ENCODE assay signal across 1 cellular context in genomic region chrX:70133303-70134115, GRCh38.
TF ChIP-seq lines count a peak whose summit lies in the region.

TSS of gene IGBP1 (plus strand) at chrX:70133447. CDS start at chrX:70133948, 501 bp downstream.

TF ChIP-seq in GM12878, 131 proteins besides CTCF, POLR2A, EP300 and RAD21 (continued from another document and continues in another):
- TF ChIP-seq ZNF687 (IDR thresholded peaks at IDR 0.05): no peak
- no peak for TF ChIP-seq STAT3 (IDR thresholded peaks at IDR 0.05; ENCODE audit: low read depth, low read length)
- 0 out of 2 replicates have a peak, but pooled peaks have one; percentile 7 for TF ChIP-seq CREM (IDR thresholded peaks at IDR 0.05; ENCODE audit: low read depth)
- no peak for TF ChIP-seq NR2C2 (IDR thresholded peaks at IDR 0.05; ENCODE audit: borderline replicate concordance, control insufficient read depth, insufficient read length, low read depth)
- no peak for TF ChIP-seq PRDM15 (CRISPR knock-in tag; IDR thresholded peaks at IDR 0.05)
- TF ChIP-seq MXI1 (IDR thresholded peaks at IDR 0.05; ENCODE audit: low read depth, low read length): peak; percentile 78; the same call in 1 of the 2 replicates
- 0 out of 2 replicates have a peak, but pooled peaks have one; percentile 12 for TF ChIP-seq NR2F1 (conservative IDR thresholded peaks at IDR 0.05)
- TF ChIP-seq FOXK2 (IDR thresholded peaks at IDR 0.05): no peak
- TF ChIP-seq ZSCAN29 (IDR thresholded peaks at IDR 0.05): no peak
- no peak for TF ChIP-seq HDGF (IDR thresholded peaks at IDR 0.05)
- no peak for TF ChIP-seq PAX8 (IDR thresholded peaks at IDR 0.05)
- no peak for TF ChIP-seq SP1 (IDR thresholded peaks at IDR 0.05; ENCODE audit: low read depth, low read length)
- no peak for TF ChIP-seq ZNF24 (IDR thresholded peaks at IDR 0.05)
- TF ChIP-seq IRF4 (IDR thresholded peaks at IDR 0.05; ENCODE audit: low read depth, low read length): no peak
- no peak for TF ChIP-seq ZBTB11 (CRISPR knock-in tag; IDR thresholded peaks at IDR 0.05)
- no peak for TF ChIP-seq MEF2B (IDR thresholded peaks at IDR 0.05; ENCODE audit: partially characterized antibody, poor library complexity, severe bottlenecking)
- no peak for TF ChIP-seq TCF3 (IDR thresholded peaks at IDR 0.05; ENCODE audit: borderline replicate concordance, insufficient read depth, low read depth, low read length)
- TF ChIP-seq ESRRA (IDR thresholded peaks at IDR 0.05; ENCODE audit: low read length): no peak
- no peak for TF ChIP-seq IRF5 (IDR thresholded peaks at IDR 0.05; ENCODE audit: borderline replicate concordance)
- no peak for TF ChIP-seq HCFC1 (IDR thresholded peaks at IDR 0.05; ENCODE audit: low read length)
- TF ChIP-seq HDAC2 (IDR thresholded peaks at IDR 0.05): no peak
- no peak for TF ChIP-seq HDAC6 (IDR thresholded peaks at IDR 0.05; ENCODE audit: unreplicated experiment)
- TF ChIP-seq TBL1XR1 (IDR thresholded peaks at IDR 0.05; ENCODE audit: low read depth, low read length): no peak
- peak; percentile 63; the same call in 1 of the 2 replicates for TF ChIP-seq LARP7 (IDR thresholded peaks at IDR 0.05)
- TF ChIP-seq NFXL1 (IDR thresholded peaks at IDR 0.05; ENCODE audit: borderline replicate concordance): no peak
- no peak for TF ChIP-seq ZNF622 (IDR thresholded peaks at IDR 0.05)
- TF ChIP-seq BCL3 (IDR thresholded peaks at IDR 0.05; ENCODE audit: borderline replicate concordance, insufficient read depth, low read depth, low read length, poor library complexity, severe bottlenecking): no peak
- no peak for TF ChIP-seq JUNB (IDR thresholded peaks at IDR 0.05)
- no peak for TF ChIP-seq NFYA (IDR thresholded peaks at IDR 0.05; ENCODE audit: borderline replicate concordance, low read depth, low read length)
- TF ChIP-seq PML (IDR thresholded peaks at IDR 0.05; ENCODE audit: low read length): 0 out of 2 replicates have a peak, but pooled peaks have one; percentile 61
- no peak for TF ChIP-seq ZBED1 (IDR thresholded peaks at IDR 0.05; ENCODE audit: borderline replicate concordance)
- TF ChIP-seq IKZF1 (conservative IDR thresholded peaks at IDR 0.05): peak; percentile 57; the same call in 1 of the 2 replicates
- TF ChIP-seq SIN3A (IDR thresholded peaks at IDR 0.05; ENCODE audit: low read depth, low read length): peak; percentile 48; the same call in 1 of the 2 replicates
- TF ChIP-seq SPI1 (IDR thresholded peaks at IDR 0.05; ENCODE audit: borderline replicate concordance, insufficient read depth, low read depth, low read length): peak; percentile 6; the same call in 1 of the 2 replicates
- TF ChIP-seq E2F8 (IDR thresholded peaks at IDR 0.05; ENCODE audit: low read depth, partially characterized antibody): no peak
- peak; percentile 88 for TF ChIP-seq POLR2AphosphoS5 (IDR thresholded peaks at IDR 0.05; ENCODE audit: low read length)
- TF ChIP-seq CHD1 (IDR thresholded peaks at IDR 0.05; ENCODE audit: low read depth, low read length): no peak
- no peak for TF ChIP-seq ZNF217 (IDR thresholded peaks at IDR 0.05)
- no peak for TF ChIP-seq KDM1A (IDR thresholded peaks at IDR 0.05; ENCODE audit: borderline replicate concordance)
- no peak for TF ChIP-seq HSF1 (IDR thresholded peaks at IDR 0.05; ENCODE audit: low read depth, low read length)
- TF ChIP-seq EED (IDR thresholded peaks at IDR 0.05; ENCODE audit: low read depth): no peak
- TF ChIP-seq ZZZ3 (IDR thresholded peaks at IDR 0.05; ENCODE audit: control insufficient read depth, insufficient read length, low read depth): no peak
- TF ChIP-seq TARDBP (IDR thresholded peaks at IDR 0.05; ENCODE audit: borderline replicate concordance): no peak
